1 cellular context compared by ENCODE assay signal in the genomic region with DNA sequence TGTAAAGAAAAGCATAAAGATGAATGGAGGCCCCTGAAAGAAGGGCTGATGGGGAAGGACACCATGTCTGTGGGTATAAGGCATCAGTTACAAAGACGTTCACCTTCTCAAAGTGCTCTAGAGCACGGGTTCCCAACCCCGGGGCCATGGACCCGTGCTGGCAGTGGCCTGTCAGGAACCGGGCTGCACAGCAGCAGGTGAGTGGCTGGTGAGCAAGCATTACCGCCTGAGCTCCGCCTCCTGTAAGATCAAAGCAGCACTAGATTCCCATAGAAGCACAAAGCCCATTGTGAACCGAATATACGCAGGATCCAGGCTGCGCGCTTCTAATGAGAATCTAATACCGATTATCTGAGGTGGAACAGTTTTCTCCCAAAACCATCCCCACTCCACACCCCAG.
TF ChIP-seq lines count a peak whose summit lies in the region.

No MANE protein-coding gene starts in this region.

TF ChIP-seq in H1, 55 proteins besides CTCF, POLR2A, EP300 and RAD21:
- TF ChIP-seq CEBPB (IDR thresholded peaks at IDR 0.05; ENCODE audit: low read depth, low read length) (no peak), GABPA (IDR thresholded peaks at IDR 0.05; ENCODE audit: borderline replicate concordance, insufficient read depth, low read length) (no peak), RNF2 (IDR thresholded peaks at IDR 0.05; ENCODE audit: borderline replicate concordance, low read depth, low read length, missing control alignments, poor library complexity, severe bottlenecking) (no peak), SIX5 (IDR thresholded peaks at IDR 0.05; ENCODE audit: low read depth, low read length) (no peak), SRF (IDR thresholded peaks at IDR 0.05; ENCODE audit: low read depth, low read length) (no peak), HDAC6 (IDR thresholded peaks at IDR 0.05; ENCODE audit: low read depth, low read length) (no peak), TEAD4 (IDR thresholded peaks at IDR 0.05; ENCODE audit: low read depth, low read length) (no peak), EZH2 (IDR thresholded peaks at IDR 0.05; ENCODE audit: low read depth, low read length, severe bottlenecking) (no peak), CREB1 (IDR thresholded peaks at IDR 0.05) (no peak), RBBP5 (IDR thresholded peaks at IDR 0.05; ENCODE audit: borderline replicate concordance, low read depth, low read length) (no peak), JUND (IDR thresholded peaks at IDR 0.05; ENCODE audit: low read length) (no peak), POLR2AphosphoS5 (IDR thresholded peaks at IDR 0.05; ENCODE audit: low read depth, low read length) (no peak), KDM4A (IDR thresholded peaks at IDR 0.05; ENCODE audit: low read depth, low read length, severe bottlenecking) (no peak), CHD1 (IDR thresholded peaks at IDR 0.05; ENCODE audit: low read depth, low read length) (no peak)
- TF ChIP-seq, protein P1, sequence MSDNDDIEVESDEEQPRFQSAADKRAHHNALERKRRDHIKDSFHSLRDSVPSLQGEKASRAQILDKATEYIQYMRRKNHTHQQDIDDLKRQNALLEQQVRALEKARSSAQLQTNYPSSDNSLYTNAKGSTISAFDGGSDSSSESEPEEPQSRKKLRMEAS (IDR thresholded peaks at IDR 0.05), result no peak
